Comparison of ENCODE assay signal across 18 cellular contexts in genomic region chr18:68843467-68844089, GRCh38. TPM values are rescaled to one million over a fixed set of nuclear protein-coding genes. Genes with fewer than 3 reads are reported as not detected.
DNase-seq lines count a peak whose midpoint lies in the region; ATAC-seq, FAIRE-seq and TF ChIP-seq lines count a peak whose summit lies in the region.
"Had no signal": no experiment of that assay in that cellular context is flagged by ENCODE, and none has a peak within 500 bp of the region (broad histone marks: within the 10 kb centered on the region; RNA-seq: fewer than 3 reads in every experiment).

No MANE protein-coding gene starts in this region.

- H3K27me3 ChIP-seq in HepG2 (ENCODE audit: control insufficient read depth in 1 of 2, insufficient read depth in 2 of 2, low read length in 2 of 2) = no peaks in the 10 kb centered on the region
- no peaks in the 10 kb centered on the region for H3K27me3 ChIP-seq in right lobe of liver
- no peaks in the 10 kb centered on the region for H3K27me3 ChIP-seq in PC-9 (ENCODE audit: insufficient read depth, low read depth)
- H3K27me3 ChIP-seq in ovary = no peaks in the 10 kb centered on the region
- H3K27me3 ChIP-seq: BLaER1 treated with 17β-estradiol and CSF1 and Interleukin-3, amounts not matched to agents 10 nM and 100 nM had no signal

- H3K36me3 ChIP-seq in HepG2 (replicated peaks in 1 of 2; ENCODE audit: control insufficient read depth in 1 of 2, insufficient read depth in 2 of 2, low read length in 2 of 2) = no peaks in the 10 kb centered on the region
- H3K36me3 ChIP-seq in right lobe of liver = no peaks in the 10 kb centered on the region
- no peaks in the 10 kb centered on the region for H3K36me3 ChIP-seq in PC-9 (ENCODE audit: low read depth)
- no peaks in the 10 kb centered on the region for H3K36me3 ChIP-seq in ovary
- H3K36me3 ChIP-seq: BLaER1 treated with 17β-estradiol and CSF1 and Interleukin-3, amounts not matched to agents 10 nM and 100 nM had no signal

- H3K9me3 ChIP-seq in HepG2 (ENCODE audit: low read length) = no peaks in the 10 kb centered on the region
- H3K9me3 ChIP-seq in right lobe of liver = no peaks in the 10 kb centered on the region
- H3K9me3 ChIP-seq in PC-9 (ENCODE audit: insufficient read depth, low read depth) = no peaks in the 10 kb centered on the region
- H3K9me3 ChIP-seq in ovary = no peaks in the 10 kb centered on the region
- H3K9me3 ChIP-seq: BLaER1 treated with 17β-estradiol and CSF1 and Interleukin-3, amounts not matched to agents 10 nM and 100 nM; mucosa of descending colon had no signal

- TF ChIP-seq EP300 in HepG2 (IDR thresholded peaks at IDR 0.05; ENCODE audit: low read depth in 2 of 2, low read length in 2 of 2) (no peak), HepG2 (CRISPR knock-in tag; IDR thresholded peaks at IDR 0.05; ENCODE audit: borderline replicate concordance) (no peak), ovary (IDR thresholded peaks at IDR 0.05) (no peak)

- TF ChIP-seq CTCF in HepG2 (CRISPR knock-in tag; IDR thresholded peaks at IDR 0.05) = no peak
- peak in 2 of 4 donors; percentile 5 to 13 for TF ChIP-seq CTCF in right lobe of liver (IDR thresholded peaks at IDR 0.05)
- 0 out of 2 replicates have a peak, but pooled peaks have one; percentile 28 for TF ChIP-seq CTCF in PC-9 (conservative IDR thresholded peaks at IDR 0.05)
- peak; percentile 19 for TF ChIP-seq CTCF in fibroblast of villous mesenchyme (IDR thresholded peaks at IDR 0.05; ENCODE audit: insufficient read depth, low read depth, low read length)
- TF ChIP-seq CTCF in ovary (IDR thresholded peaks at IDR 0.05) = no peak

- ATAC-seq in HepG2 = no peak
- ATAC-seq in right lobe of liver = no peak
- no peak for ATAC-seq in HG03520 (IDR thresholded peaks at IDR 0.05; ENCODE audit: unreplicated experiment)
- ATAC-seq: mucosa of descending colon; stimulated activated effector memory CD8-positive, alpha-beta T cell treated with anti-CD3 and anti-CD28 coated beads, Interleukin-12 subunit alpha, Interleukin-12 subunit beta, amount 100 ng/mL, for 72 hours had no signal

- H4K20me1 ChIP-seq in HepG2 (ENCODE audit: insufficient read depth, low read length) (no peaks in the 10 kb centered on the region), PC-9 (ENCODE audit: insufficient read depth) (no peaks in the 10 kb centered on the region; the same call in 1 of the 2 replicates)
- H4K20me1 ChIP-seq: BLaER1 treated with 17β-estradiol and CSF1 and Interleukin-3, amounts not matched to agents 10 nM and 100 nM had no signal

- CTCF ChIA-PET in HepG2 (lab: Yijun Ruan, JAX; ENCODE audit: low intra/inter-chr PET ratio, low total read pairs) = no interaction called here
- CTCF ChIA-PET in PC-9 (lab: Charles Lee) = no interaction called here

- H3K9ac ChIP-seq in HepG2 (ENCODE audit: insufficient read depth, low read depth, low read length) = no peak overlapping the region
- H3K9ac ChIP-seq: BLaER1 treated with 17β-estradiol and CSF1 and Interleukin-3, amounts not matched to agents 10 nM and 100 nM had no signal

- no TSS peak for BruUV-seq in HepG2 (replicated peaks; lab: Mats Ljungman, UMichigan)
- no TSS peak for BruUV-seq in PC-9 (replicated peaks; lab: Mats Ljungman, UMichigan)

- H3K79me2 ChIP-seq in HepG2 (ENCODE audit: insufficient read depth, low read length) (no peaks in the 10 kb centered on the region), PC-9 (ENCODE audit: low read depth) (no peaks in the 10 kb centered on the region)

- H3K9me2 ChIP-seq in PC-9 (ENCODE audit: insufficient read depth) = no peaks in the 10 kb centered on the region

- no peak for FAIRE-seq in HepG2 (lab: Jason Lieb, UNC)
- FAIRE-seq: urothelium cell line had no signal

- POLR2A ChIA-PET in HepG2 (lab: Yijun Ruan, JAX) = no interaction called here
- POLR2A ChIA-PET in PC-9 (lab: Charles Lee; ENCODE audit: unreplicated experiment) = no interaction called here

- DNase-seq in HepG2 (ENCODE audit: low spot score) = no peak
- DNase-seq in right lobe of liver = no peak
- DNase-seq in PC-9 = no peak
- no peak for DNase-seq in fibroblast of villous mesenchyme (ENCODE audit: low read depth)
- no peak for DNase-seq in hepatic stellate cell (ENCODE audit: low spot score)
- no peak for DNase-seq in ovary
- DNase-seq in NOMO-1 treated with dmso at 0.1 percent for 144 hours (lab: John Stamatoyannopoulos, UW; ENCODE audit: unreplicated experiment) = no peak
- DNase-seq: activated B cell treated with CpG ODN at 0.5 μM for 24 hours; cerebellar nuclear complex; GDM1; GOT3; mucosa of descending colon; NCI-H187; stimulated activated CD4-positive, alpha-beta T cell treated with anti-CD3 and anti-CD28 coated beads, Interleukin-4, amount 100 ng/mL, for 1 hour had no signal

- H3K27ac ChIP-seq in HepG2 (ENCODE audit: extremely low read length, insufficient read depth, low read length) = no peak overlapping the region
- H3K27ac ChIP-seq in right lobe of liver = no peak overlapping the region
- no peak overlapping the region for H3K27ac ChIP-seq in PC-9
- H3K27ac ChIP-seq in ovary = no peak overlapping the region
- H3K27ac ChIP-seq: BLaER1 treated with 17β-estradiol and CSF1 and Interleukin-3, amounts not matched to agents 10 nM and 100 nM had no signal

- intact Hi-C loops in HepG2 (cut with micrococcal nuclease; ENCODE audit: unreplicated experiment) = loop anchor here (10.0 kb wide), 2 partner anchors 561 to 641 kb away; partner anchors contain the start of gene DOK6
- intact Hi-C loops in right lobe of liver (cut with DNase I) = no loop called here
- intact Hi-C loops in PC-9 (cut with micrococcal nuclease; ENCODE audit: unreplicated experiment) = loop anchor here (5.0 kb wide), 1 partner anchor 1626 kb away; no protein-coding TSS in a partner anchor
- intact Hi-C loops in ovary (cut with DNase I) = no loop called here

- no peak overlapping the region for H3K4me2 ChIP-seq in HepG2 (ENCODE audit: low read depth, low read length)
- H3K4me2 ChIP-seq in PC-9 = no peak overlapping the region

- H2AFZ ChIP-seq in HepG2 (ENCODE audit: low read length) (no peak overlapping the region), PC-9 (no peak overlapping the region)

- in situ Hi-C loops in HepG2 (cut with HindIII; ENCODE audit: extremely low pct_ligation_motif_present, low pct_unique_long_range_greater_than_20kb) = loop anchor here (10.0 kb wide), 1 partner anchor 1251 kb away; no protein-coding TSS in a partner anchor

- TF ChIP-seq RAD21 in HepG2 (CRISPR knock-in tag; IDR thresholded peaks at IDR 0.05) = no peak

- WGBS in HepG2 (ENCODE audit: low lambda C conversion rate) = 14% methylated on average over 2 of the region's 2 CpGs
- WGBS in right lobe of liver (ENCODE audit: insufficient coverage, low coverage, low lambda C conversion rate, missing lambda C conversion rate) = 32% methylated on average over 2 of the region's 2 CpGs
- WGBS in ovary, 3 donors = 58 to 86% (median 63%) methylated on average over 2 of the region's 2 CpGs

- no peak overlapping the region for H3K4me3 ChIP-seq in HepG2 (replicated peaks in 1 of 3; ENCODE audit: insufficient read depth in 1 of 3, low read depth in 2 of 3, low read length in 3 of 3)
- H3K4me3 ChIP-seq in right lobe of liver = no peak overlapping the region
- H3K4me3 ChIP-seq in PC-9 = no peak overlapping the region
- no peak overlapping the region for H3K4me3 ChIP-seq in fibroblast of villous mesenchyme (ENCODE audit: low read depth, low read length)
- H3K4me3 ChIP-seq in ovary = no peak overlapping the region
- H3K4me3 ChIP-seq: BLaER1 treated with 17β-estradiol and CSF1 and Interleukin-3, amounts not matched to agents 10 nM and 100 nM; mucosa of descending colon had no signal

- 0 out of 2 replicates have a peak, but pooled peaks cover 4% of the 10 kb centered on the region for H3K4me1 ChIP-seq in HepG2 (ENCODE audit: insufficient read depth, low read length)
- no peaks in the 10 kb centered on the region for H3K4me1 ChIP-seq in right lobe of liver
- no peaks in the 10 kb centered on the region for H3K4me1 ChIP-seq in PC-9 (replicated peaks; ENCODE audit: insufficient read depth)
- H3K4me1 ChIP-seq in ovary (ENCODE audit: insufficient read depth) = no peaks in the 10 kb centered on the region

- TF ChIP-seq POLR2A in HepG2 (IDR thresholded peaks at IDR 0.05; ENCODE audit: insufficient read depth in 1 of 2, low read depth in 2 of 2, low read length in 2 of 2) (no peak), right lobe of liver (IDR thresholded peaks at IDR 0.05) (no peak), ovary (IDR thresholded peaks at IDR 0.05) (no peak)

- no peaks in the 10 kb centered on the region for H3F3A ChIP-seq in PC-9 (ENCODE audit: insufficient read depth, low read depth)

TF ChIP-seq in HepG2, 621 proteins besides CTCF, POLR2A, EP300 and RAD21 (continues in another document):
- TF ChIP-seq MAFF (IDR thresholded peaks at IDR 0.05; ENCODE audit: low read depth, low read length) (peak; percentile 60; the same call in 1 of the 2 replicates), TAF15 (IDR thresholded peaks at IDR 0.05; ENCODE audit: low read depth, low read length, poor library complexity, severe bottlenecking) (no peak)

RNA-seq across cellular contexts. Expression of gene CCDC102B, which starts 45.7 kb away (rescaled TPM):
- 3.7 and 4.4 TPM in 2 replicates for total RNA-seq in HepG2 (2016; rRNA removed; fragmentation: Illumina TruSeq; extraction: Trizol)
- total RNA-seq in HepG2 (2016; cell fraction: cytosol; rRNA removed; fragmentation: Illumina TruSeq; extraction: Trizol; ENCODE audit: low read depth) = 2.3 and 2.6 TPM in 2 replicates
- 3.8 and 5.9 TPM in 2 replicates for total RNA-seq in HepG2 (2016; cell fraction: insoluble cytoplasmic fraction; rRNA removed; fragmentation: Illumina TruSeq; extraction: Trizol)
- 4.5 TPM in 2 replicates for total RNA-seq in HepG2 (2016; cell fraction: membrane; rRNA removed; fragmentation: Illumina TruSeq; extraction: Trizol)
- total RNA-seq in HepG2 (2016; cell fraction: nucleus; rRNA removed; fragmentation: Illumina TruSeq; extraction: Trizol) = 6.1 and 6.7 TPM in 2 replicates
- polyA plus RNA-seq in HepG2 (2011; rRNA removed) = 2.3 TPM in 2 replicates
- 1.8 and 2.1 TPM in 2 replicates for polyA plus RNA-seq in HepG2 (2011; cell fraction: cytosol; rRNA removed)
- 2.3 and 3.0 TPM in 2 replicates for polyA plus RNA-seq in HepG2 (2011; cell fraction: nucleus; rRNA removed)
- polyA plus RNA-seq in HepG2 (2012) = 3.4 and 4.2 TPM in 2 replicates
- polyA plus RNA-seq in HepG2 (2016; cell fraction: cytosol; fragmentation: Illumina TruSeq; extraction: Trizol; ENCODE audit: low read depth) = 2.0 TPM in 2 replicates
- 3.3 and 4.7 TPM in 2 replicates for polyA plus RNA-seq in HepG2 (2016; cell fraction: insoluble cytoplasmic fraction; fragmentation: Illumina TruSeq; extraction: Trizol; ENCODE audit: low read depth)
- 3.4 and 4.8 TPM in 2 replicates for polyA plus RNA-seq in HepG2 (2016; cell fraction: membrane; fragmentation: Illumina TruSeq; extraction: Trizol; ENCODE audit: low read depth)
- polyA plus RNA-seq in HepG2 (2016; cell fraction: nucleus; fragmentation: Illumina TruSeq; extraction: Trizol; ENCODE audit: insufficient read depth, low read depth) = 3.9 and 5.5 TPM in 2 replicates
- 1.4 and 2.4 TPM in 2 replicates for polyA minus RNA-seq in HepG2 (2011; rRNA and poly(A)+ RNA removed; ENCODE audit: low replicate concordance)
- 0.53 and 0.69 TPM in 2 replicates for polyA minus RNA-seq in HepG2 (2011; cell fraction: cytosol; rRNA and poly(A)+ RNA removed)
- 30.6 and 38.0 TPM in 2 replicates for polyA minus RNA-seq in HepG2 (2011; cell fraction: nucleus; rRNA and poly(A)+ RNA removed)
- total RNA-seq in right lobe of liver = 1 to 10 TPM in 3 of 6 experiments, under 1 TPM in 3; 0.86 to 1.7 (median 1.2) TPM
- 1.9 and 2.3 TPM in 2 replicates for total RNA-seq in PC-9 (2021)
- total RNA-seq in fibroblast of villous mesenchyme = 10.4 and 20.9 TPM in 2 replicates
- 1 to 10 TPM; 1.8 to 7.0 (median 4.2) TPM for total RNA-seq in ovary
- 1 to 10 TPM; 2.3 to 5.2 TPM for polyA plus RNA-seq in ovary

Comparison
In these comparisons a context has a peak if more than half of its experiments do, and no peak if none do; other contexts are left out.
1. intact Hi-C loops: an anchor here in HepG2 (10.0 kb wide) and PC-9 (5.0 kb wide); none called in right lobe of liver and ovary.
2. CTCF ChIP-seq: peak in PC-9 (single experiment) and fibroblast of villous mesenchyme (single experiment); none in HepG2 (single experiment) and ovary (0 of 3).